ENCODE assay signal across 8 cellular contexts in the genomic region with DNA sequence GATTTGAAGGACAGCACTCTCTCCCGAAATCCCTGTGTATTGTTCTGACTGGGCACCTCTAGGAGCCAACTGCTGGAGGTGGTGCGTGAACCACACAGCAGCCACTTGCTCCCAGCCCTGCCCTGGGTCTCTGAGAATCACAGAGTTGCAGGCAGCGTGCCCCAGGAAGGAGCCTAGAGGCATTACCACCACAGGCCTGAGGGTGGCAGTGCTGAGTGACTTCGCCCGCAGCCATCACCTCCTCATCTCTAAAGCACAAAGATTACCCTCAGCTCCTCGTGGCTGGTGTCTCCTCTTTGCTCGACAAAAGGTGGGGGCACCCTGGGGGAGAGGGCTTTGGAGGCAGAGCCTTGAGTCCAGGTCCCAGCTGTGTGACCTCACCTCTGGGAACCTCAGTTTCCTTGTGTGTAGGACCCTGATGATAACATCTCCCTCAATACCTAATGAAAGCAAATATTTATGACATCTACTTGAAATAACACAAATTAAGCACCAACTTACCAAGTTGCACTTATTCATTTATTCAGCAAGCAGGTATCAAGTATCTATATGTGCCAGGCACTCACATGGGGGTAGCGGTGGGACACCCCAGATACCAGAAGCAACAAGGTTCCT.
DNase-seq lines count a peak whose midpoint lies in the region; ATAC-seq and TF ChIP-seq lines count a peak whose summit lies in the region.

No MANE protein-coding gene starts in this region.

- ATAC-seq in HG03095 (IDR thresholded peaks at IDR 0.05; ENCODE audit: unreplicated experiment) (no peak), HG03280 (IDR thresholded peaks at IDR 0.05; ENCODE audit: unreplicated experiment) (no peak)

- intact Hi-C loops in adrenal gland (cut with DNase I): loop anchor here (5.0 to 10.0 kb wide), 2 partner anchors 50 to 162 kb away; no protein-coding TSS in a partner anchor

- CTCF ChIA-PET in CD8-positive, alpha-beta memory T cell (lab: Charles Lee): interaction anchor here (1.0 to 1.5 kb wide), 6 partner anchors 13 to 120 kb away, joined by 3 to 7 read pairs (median 3); no protein-coding TSS in a partner anchor

- H3K27ac Mint-ChIP-seq in CD8-positive, alpha-beta memory T cell: no peak overlapping the region

- H3K27me3 Mint-ChIP-seq in CD8-positive, alpha-beta memory T cell: peaks cover 22 to 52% of the 10 kb centered on the region in 2 donors

- POLR2A ChIA-PET in CD8-positive, alpha-beta memory T cell (lab: Charles Lee): no interaction called here

- H3K36me3 ChIP-seq in CD8-positive, alpha-beta memory T cell (ENCODE audit: insufficient read depth, low read length): no peaks in the 10 kb centered on the region
- H3K36me3 ChIP-seq in adrenal gland (replicated peaks in 1 of 2): no peaks in the 10 kb centered on the region

- H3K4me1 ChIP-seq in CD8-positive, alpha-beta memory T cell (ENCODE audit: insufficient read depth, low read length): no peaks in the 10 kb centered on the region
- peaks cover 4 to 11% of the 10 kb centered on the region in 2 donors for H3K4me1 ChIP-seq in adrenal gland (replicated peaks in 1 of 2)

- peak in 4 of 5 donors; percentile 20 to 53 (median 32) for DNase-seq in CD8-positive, alpha-beta memory T cell
- peak; percentile 62 for DNase-seq in HT-29 (ENCODE audit: low spot score)
- DNase-seq in T follicular helper cell (ENCODE audit: low read depth): peak; percentile 26
- peak; percentile 50 to 86 (median 64) for DNase-seq in adrenal gland
- peak; percentile 70 for DNase-seq in hepatic stellate cell (ENCODE audit: low spot score)
- peak; percentile 23 to 54 for DNase-seq in stimulated activated CD4-positive, alpha-beta T cell treated with anti-CD3 and anti-CD28 coated beads, Interleukin-15, amount 100 ng/mL, for 1 hour (ENCODE audit: low read depth in 1 of 2, low spot score in 1 of 2)

- H3K4me3 Mint-ChIP-seq in CD8-positive, alpha-beta memory T cell: no peak overlapping the region

- no peaks in the 10 kb centered on the region for H3K4me1 Mint-ChIP-seq in CD8-positive, alpha-beta memory T cell

- H3K36me3 Mint-ChIP-seq in CD8-positive, alpha-beta memory T cell: no peaks in the 10 kb centered on the region

- H3K27ac ChIP-seq in CD8-positive, alpha-beta memory T cell (ENCODE audit: low read depth, low read length): no peak overlapping the region
- no peak overlapping the region for H3K27ac ChIP-seq in adrenal gland

- no peak overlapping the region for H3K4me3 ChIP-seq in CD8-positive, alpha-beta memory T cell (ENCODE audit: low read length)
- no peak overlapping the region for H3K4me3 ChIP-seq in adrenal gland

- no peaks in the 10 kb centered on the region for H3K9me3 ChIP-seq in CD8-positive, alpha-beta memory T cell (ENCODE audit: low read length)
- H3K9me3 ChIP-seq in adrenal gland (replicated peaks in 1 of 3): no peaks in the 10 kb centered on the region

- no peak for TF ChIP-seq POLR2A in adrenal gland (IDR thresholded peaks at IDR 0.05)

- H3K27me3 ChIP-seq in CD8-positive, alpha-beta memory T cell (ENCODE audit: insufficient read depth, low read length, poor library complexity, severe bottlenecking): peaks cover 4% of the 10 kb centered on the region
- H3K27me3 ChIP-seq in adrenal gland: no peaks in the 10 kb centered on the region

- 14 to 38% (median 24%) methylated on average over 3 to 8 of the region's 8 CpGs for WGBS in adrenal gland, 4 donors

- peak; percentile 66 to 87 (median 74) for TF ChIP-seq CTCF in adrenal gland (IDR thresholded peaks at IDR 0.05)

- no peaks in the 10 kb centered on the region for H3K9me3 Mint-ChIP-seq in CD8-positive, alpha-beta memory T cell
